Comparison of ENCODE assay signal across 13 cellular contexts in the genomic region with DNA sequence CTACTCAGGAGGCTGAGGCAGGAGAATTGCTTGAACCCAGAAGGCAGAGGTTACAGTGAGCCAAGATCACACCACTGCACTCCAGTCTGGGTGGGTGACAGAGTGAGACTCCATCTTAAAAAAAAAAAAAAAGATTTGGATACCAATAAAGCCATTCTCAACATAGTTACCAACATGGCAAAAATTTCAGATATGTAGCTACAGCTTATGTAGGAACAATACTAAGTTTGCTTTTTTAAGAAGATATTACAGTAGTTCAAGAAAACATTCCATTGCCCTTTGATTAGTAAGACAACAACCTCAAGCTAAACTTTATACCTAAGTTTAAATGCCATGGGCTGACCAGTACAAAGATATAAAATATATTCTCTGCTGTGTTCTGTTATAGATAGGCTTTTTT. TPM values are rescaled to one million over a fixed set of nuclear protein-coding genes. Genes with fewer than 3 reads are reported as not detected.
DNase-seq lines count a peak whose midpoint lies in the region; ATAC-seq and TF ChIP-seq lines count a peak whose summit lies in the region.
"Had no signal": no experiment of that assay in that cellular context is flagged by ENCODE, and none has a peak within 500 bp of the region (broad histone marks: within the 10 kb centered on the region; RNA-seq: fewer than 3 reads in every experiment).

No MANE protein-coding gene starts in this region.

- intact Hi-C loops in Right ventricle myocardium inferior (cut with DNase I) (loop anchor here (2.0 kb wide), 1 partner anchor 14 kb away; no protein-coding TSS in a partner anchor), ovary (cut with DNase I) (no loop called here), aorta (cut with DNase I) (loop anchor here in 1 of 2 donors (5.0 kb wide), 1 partner anchor 34 kb away; no protein-coding TSS in a partner anchor)

- H3K4me2 ChIP-seq in fibroblast of lung (ENCODE audit: extremely low read depth, insufficient read depth, low read length) = peak overlapping the region; percentile 87
- H3K4me2 ChIP-seq: A549 had no signal

- TF ChIP-seq CTCF in cardiac muscle cell (IDR thresholded peaks at IDR 0.05; ENCODE audit: low read depth, low read length) (no peak), fibroblast of lung (conservative IDR thresholded peaks at IDR 0.05 in 1 of 2, IDR thresholded peaks at IDR 0.05 in 1 of 2; ENCODE audit: low read depth in 1 of 2, low read length in 2 of 2) (no peak), ovary (IDR thresholded peaks at IDR 0.05) (no peak)

- H3K27me3 ChIP-seq in cardiac muscle cell = no peaks in the 10 kb centered on the region
- H3K27me3 ChIP-seq in fibroblast of lung (ENCODE audit: control insufficient read depth, insufficient read depth, low read length) = no peaks in the 10 kb centered on the region
- H3K27me3 ChIP-seq in ovary = no peaks in the 10 kb centered on the region
- no peaks in the 10 kb centered on the region for H3K27me3 ChIP-seq in aorta (ENCODE audit: control insufficient read depth in 1 of 2, insufficient read depth in 2 of 2, low read length in 1 of 2)

- ATAC-seq in Right ventricle myocardium inferior (no peak), aorta (ENCODE audit: low FRiP score) (no peak), GM18502 (IDR thresholded peaks at IDR 0.05; ENCODE audit: poor library complexity, unreplicated experiment) (no peak)
- ATAC-seq: A549; activated naive CD4-positive, alpha-beta T cell treated with anti-CD3 and anti-CD28 coated beads, Interleukin-2, amount 50 U/mL, for 72 hours; naive thymus-derived CD8-positive, alpha-beta T cell; stimulated activated effector memory CD8-positive, alpha-beta T cell treated with anti-CD3 and anti-CD28 coated beads, Interleukin-12 subunit alpha, Interleukin-12 subunit beta, amount 100 ng/mL, for 72 hours had no signal

- H3K4me1 ChIP-seq in cardiac muscle cell (ENCODE audit: low read depth) = peaks cover 4% of the 10 kb centered on the region
- peaks cover 9% of the 10 kb centered on the region for H3K4me1 ChIP-seq in fibroblast of lung (ENCODE audit: control insufficient read depth, extremely low read depth, insufficient read depth, low read length)
- H3K4me1 ChIP-seq in ovary (ENCODE audit: insufficient read depth) = peaks cover 9% of the 10 kb centered on the region
- H3K4me1 ChIP-seq in aorta (ENCODE audit: control insufficient read depth in 1 of 2, insufficient read depth in 2 of 2, low read length in 2 of 2) = peaks cover 0 to 4% of the 10 kb centered on the region in 2 donors
- H3K4me1 ChIP-seq: A549 had no signal

- H3K79me2 ChIP-seq in fibroblast of lung (ENCODE audit: control insufficient read depth, insufficient read depth, low read length) = peaks cover 7% of the 10 kb centered on the region

- H2AFZ ChIP-seq in fibroblast of lung (ENCODE audit: low read length) = no peak overlapping the region

- no peaks in the 10 kb centered on the region for H4K20me1 ChIP-seq in fibroblast of lung (ENCODE audit: control insufficient read depth, extremely low read depth, insufficient read depth, low read length)

- no peak overlapping the region for H3K9ac ChIP-seq in fibroblast of lung (ENCODE audit: insufficient read depth, low read length)

- no peak for TF ChIP-seq POLR2A in ovary (IDR thresholded peaks at IDR 0.05)

- H3K27ac ChIP-seq in cardiac muscle cell (peak overlapping the region; percentile 89), fibroblast of lung (ENCODE audit: insufficient read depth, low read length) (peak overlapping the region; percentile 89), ovary (no peak overlapping the region), aorta (ENCODE audit: low read depth in 1 of 2, low read length in 2 of 2) (peak overlapping the region; percentile 36 to 67)
- H3K27ac ChIP-seq: A549 had no signal

- DNase-seq in cardiac muscle cell (ENCODE audit: low read depth in 1 of 2, low spot score in 1 of 2) = no peak
- DNase-seq in Right ventricle myocardium inferior (ENCODE audit: missing footprints) = no peak
- DNase-seq in fibroblast of lung (ENCODE audit: low read depth in 2 of 2) = peak in 1 of 2 donors; percentile 35
- no peak for DNase-seq in ovary
- DNase-seq in aorta = no peak
- no peak for DNase-seq in NCI-H2107 treated with DMSO at 0.1 percent for 48 hours (lab: John Stamatoyannopoulos, UW; ENCODE audit: unreplicated experiment)
- DNase-seq in hippocampal formation (lab: John Stamatoyannopoulos, UW) = no peak
- DNase-seq: naive thymus-derived CD8-positive, alpha-beta T cell; NCI-H1694 had no signal

- H3K9me3 ChIP-seq in cardiac muscle cell (ENCODE audit: low read depth) (no peaks in the 10 kb centered on the region), fibroblast of lung (ENCODE audit: control insufficient read depth, insufficient read depth, low read depth, low read length) (no peaks in the 10 kb centered on the region), ovary (no peaks in the 10 kb centered on the region), aorta (ENCODE audit: control insufficient read depth, low read length) (no peaks in the 10 kb centered on the region)
- H3K9me3 ChIP-seq: A549 had no signal

- H3K4me3 ChIP-seq in cardiac muscle cell (no peak overlapping the region), fibroblast of lung (replicated peaks in 1 of 4; ENCODE audit: control extremely low read depth in 1 of 4, insufficient read depth in 1 of 4, low read depth in 3 of 4, low read length in 4 of 4) (peak overlapping the region; percentile 15 to 64 (median 42)), ovary (peak overlapping the region; percentile 11), aorta (ENCODE audit: low read length in 2 of 2) (peak overlapping the region; percentile 28 to 71)
- H3K4me3 ChIP-seq: A549 had no signal

- H3K36me3 ChIP-seq in cardiac muscle cell (no peaks in the 10 kb centered on the region), fibroblast of lung (ENCODE audit: control insufficient read depth, insufficient read depth, low read length) (peaks cover under 1% of the 10 kb centered on the region), ovary (no peaks in the 10 kb centered on the region), aorta (ENCODE audit: control insufficient read depth in 1 of 2, insufficient read depth in 2 of 2, low read length in 1 of 2) (no peaks in the 10 kb centered on the region)

- no peak for TF ChIP-seq EP300 in ovary (IDR thresholded peaks at IDR 0.05)

RNA-seq across cellular contexts. Expression of a gene that starts 34.4 kb away (rescaled TPM):
- total RNA-seq in cardiac muscle cell = 19.8 and 32.3 TPM in 2 replicates
- polyA plus RNA-seq in cardiac muscle cell = 29.5 and 39.2 TPM in 2 replicates
- total RNA-seq in Right ventricle myocardium inferior = 457 TPM
- total RNA-seq in fibroblast of lung = 109 and 149 TPM in 2 replicates
- 49.5 and 54.4 TPM in 2 replicates for polyA plus RNA-seq in fibroblast of lung
- 34.1 and 51.1 TPM in 2 replicates for polyA plus RNA-seq in fibroblast of lung (2012)
- 62.2 and 117 TPM in 2 replicates for polyA minus RNA-seq in fibroblast of lung (ENCODE audit: low replicate concordance)
- total RNA-seq in ovary = 10 to 100 TPM; 27.5 to 59.0 (median 43.4) TPM
- polyA plus RNA-seq in ovary = 10 to 100 TPM; 12.2 to 44.1 TPM
- total RNA-seq in aorta = 10 to 100 TPM; 76.9 to 78.8 TPM
- polyA plus RNA-seq in aorta = 10 to 100 TPM; 11.9 to 30.4 TPM

RNA-seq across cellular contexts. Expression of a gene that starts 38.9 kb away (rescaled TPM):
- total RNA-seq in cardiac muscle cell (13.3 and 30.2 TPM in 2 replicates), Right ventricle myocardium inferior (23.5 TPM), fibroblast of lung (79.1 and 84.6 TPM in 2 replicates), ovary (10 to 100 TPM; 37.9 to 58.9 (median 53.0) TPM), aorta (10 to 100 TPM; 85.6 to 88.0 TPM)
- polyA plus RNA-seq in cardiac muscle cell (17.8 and 31.2 TPM in 2 replicates), fibroblast of lung (56.8 and 80.9 TPM in 2 replicates), ovary (10 to 100 TPM; 39.3 to 93.0 TPM), aorta (10 to 100 TPM; 74.3 to 82.5 TPM)
- polyA plus RNA-seq in fibroblast of lung (2012) = 45.7 and 57.0 TPM in 2 replicates
- 5.9 and 7.2 TPM in 2 replicates for polyA minus RNA-seq in fibroblast of lung (ENCODE audit: low replicate concordance)

Comparison
In these comparisons a context has a peak if more than half of its experiments do, and no peak if none do; other contexts are left out.
1. H3K27ac ChIP-seq: peak in cardiac muscle cell (single experiment), fibroblast of lung (single experiment) and aorta (2 of 2); none in ovary (0 of 2).